Comparison of ENCODE assay signal across 8 cellular contexts in genomic region chr16:57535680-57536305, GRCh38. TPM values are rescaled to one million over a fixed set of nuclear protein-coding genes. Genes with fewer than 3 reads are reported as not detected.
DNase-seq lines count a peak whose midpoint lies in the region; ATAC-seq, FAIRE-seq and TF ChIP-seq lines count a peak whose summit lies in the region.

No MANE protein-coding gene starts in this region.

- H3K4me3 Mint-ChIP-seq in chondrocyte (ENCODE audit: unreplicated experiment), result peak overlapping the region; percentile 87

- peak overlapping the region; percentile 95 to 96 for H3K27ac ChIP-seq in A549

- no peaks in the 10 kb centered on the region for H3K9me3 Mint-ChIP-seq in chondrocyte (ENCODE audit: low read depth)

- H3K27me3 Mint-ChIP-seq in chondrocyte (ENCODE audit: low read depth), result no peaks in the 10 kb centered on the region

- TF ChIP-seq EP300 in A549 (IDR thresholded peaks at IDR 0.05), result no peak

- peak overlapping the region; percentile 67 for H3K4me3 ChIP-seq in A549

- peaks cover 59% of the 10 kb centered on the region for H3K4me1 Mint-ChIP-seq in chondrocyte (ENCODE audit: low read depth)

- no peaks in the 10 kb centered on the region for H3K9me3 ChIP-seq in A549

- ATAC-seq in A549 (peak; percentile 94 to 98), HG03064 (IDR thresholded peaks at IDR 0.05; ENCODE audit: low read depth, unreplicated experiment) (peak; percentile 60), left colon (peak; percentile 94)

- 7% methylated on average over 5 of the region's 50 CpGs for WGBS in A549 (ENCODE audit: missing lambda C conversion rate)

- H3K4me1 ChIP-seq in A549, result peaks cover 51% of the 10 kb centered on the region

- H3K27ac Mint-ChIP-seq in chondrocyte (ENCODE audit: unreplicated experiment), result peak overlapping the region; percentile 83

- no peak for TF ChIP-seq CTCF in A549 (IDR thresholded peaks at IDR 0.05)
- TF ChIP-seq CTCF in chondrocyte (IDR thresholded peaks at IDR 0.05), result peak; percentile 49

- CTCF ChIA-PET in A549 (lab: Yijun Ruan, JAX), result interaction anchor here (1.3 to 2.6 kb wide), 4 partner anchors 16 to 41 kb away, joined by 6 to 16 read pairs (median 12); no protein-coding TSS in a partner anchor

- intact Hi-C loops in left colon (cut with DNase I, micrococcal nuclease), result no loop called here

- peak; percentile 92 to 98 for DNase-seq in A549 (ENCODE audit: low read depth in 1 of 2, low spot score in 1 of 2)
- peak; percentile 90 for DNase-seq in GM18507 (ENCODE audit: extremely low spot score, insufficient read length, low read depth)
- peak; percentile 36 for DNase-seq in NCI-H2227 treated with DMSO at 0.1 percent for 48 hours (lab: John Stamatoyannopoulos, UW)
- DNase-seq in activated CD4-positive, alpha-beta T cell treated with anti-CD3 and anti-CD28 coated beads for 24 hours (ENCODE audit: low read depth in 2 of 2), result peak; percentile 83 to 92
- DNase-seq in chondrocyte (ENCODE audit: low spot score), result no peak
- peak; percentile 92 to 93 for DNase-seq in left colon
- DNase-seq in stimulated activated CD4-positive, alpha-beta T cell treated with anti-CD3 and anti-CD28 coated beads, Interleukin-1b, Interleukin-23, amount 100 ng/mL, for 1 hour (ENCODE audit: low read depth in 2 of 2), result peak; percentile 86 to 89

- H3K4me2 ChIP-seq in A549, result peak overlapping the region; percentile 96

- FAIRE-seq in A549 (lab: Jason Lieb, UNC) (no peak), GM18507 (lab: Jason Lieb, UNC) (peak; percentile 86)

- POLR2A ChIA-PET in A549 (lab: Yijun Ruan, JAX), result no interaction called here

- no peak for TF ChIP-seq RAD21 in A549 (conservative IDR thresholded peaks at IDR 0.05 in 1 of 2, IDR thresholded peaks at IDR 0.05 in 1 of 2)

- no peaks in the 10 kb centered on the region for H3K36me3 Mint-ChIP-seq in chondrocyte (ENCODE audit: low read depth)

- TF ChIP-seq POLR2A in A549 (IDR thresholded peaks at IDR 0.05; ENCODE audit: low read length), result peak; percentile 32

TF ChIP-seq in A549, 52 proteins besides CTCF, POLR2A, EP300 and RAD21:
- no peak for TF ChIP-seq KDM5A (IDR thresholded peaks at IDR 0.05)
- TF ChIP-seq ZFP36 (IDR thresholded peaks at IDR 0.05; ENCODE audit: borderline replicate concordance, partially characterized antibody), result peak; percentile 78
- TF ChIP-seq ELK1 (IDR thresholded peaks at IDR 0.05; ENCODE audit: low read depth, low read length), result no peak
- no peak for TF ChIP-seq HOXB13 (CRISPR knock-in tag; IDR thresholded peaks at IDR 0.05; ENCODE audit: low read depth)
- peak; percentile 71; the same call in 1 of the 2 replicates for TF ChIP-seq KDM1A (IDR thresholded peaks at IDR 0.05; ENCODE audit: low read depth)
- TF ChIP-seq NR3C1 (IDR thresholded peaks at IDR 0.05), result no peak
- TF ChIP-seq JUN (IDR thresholded peaks at IDR 0.05), result no peak
- no peak for TF ChIP-seq GATA3 (IDR thresholded peaks at IDR 0.05; ENCODE audit: borderline replicate concordance)
- TF ChIP-seq, protein P1, sequence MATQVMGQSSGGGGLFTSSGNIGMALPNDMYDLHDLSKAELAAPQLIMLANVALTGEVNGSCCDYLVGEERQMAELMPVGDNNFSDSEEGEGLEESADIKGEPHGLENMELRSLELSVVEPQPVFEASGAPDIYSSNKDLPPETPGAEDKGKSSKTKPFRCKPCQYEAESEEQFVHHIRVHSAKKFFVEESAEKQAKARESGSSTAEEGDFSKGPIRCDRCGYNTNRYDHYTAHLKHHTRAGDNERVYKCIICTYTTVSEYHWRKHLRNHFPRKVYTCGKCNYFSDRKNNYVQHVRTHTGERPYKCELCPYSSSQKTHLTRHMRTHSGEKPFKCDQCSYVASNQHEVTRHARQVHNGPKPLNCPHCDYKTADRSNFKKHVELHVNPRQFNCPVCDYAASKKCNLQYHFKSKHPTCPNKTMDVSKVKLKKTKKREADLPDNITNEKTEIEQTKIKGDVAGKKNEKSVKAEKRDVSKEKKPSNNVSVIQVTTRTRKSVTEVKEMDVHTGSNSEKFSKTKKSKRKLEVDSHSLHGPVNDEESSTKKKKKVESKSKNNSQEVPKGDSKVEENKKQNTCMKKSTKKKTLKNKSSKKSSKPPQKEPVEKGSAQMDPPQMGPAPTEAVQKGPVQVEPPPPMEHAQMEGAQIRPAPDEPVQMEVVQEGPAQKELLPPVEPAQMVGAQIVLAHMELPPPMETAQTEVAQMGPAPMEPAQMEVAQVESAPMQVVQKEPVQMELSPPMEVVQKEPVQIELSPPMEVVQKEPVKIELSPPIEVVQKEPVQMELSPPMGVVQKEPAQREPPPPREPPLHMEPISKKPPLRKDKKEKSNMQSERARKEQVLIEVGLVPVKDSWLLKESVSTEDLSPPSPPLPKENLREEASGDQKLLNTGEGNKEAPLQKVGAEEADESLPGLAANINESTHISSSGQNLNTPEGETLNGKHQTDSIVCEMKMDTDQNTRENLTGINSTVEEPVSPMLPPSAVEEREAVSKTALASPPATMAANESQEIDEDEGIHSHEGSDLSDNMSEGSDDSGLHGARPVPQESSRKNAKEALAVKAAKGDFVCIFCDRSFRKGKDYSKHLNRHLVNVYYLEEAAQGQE (IDR thresholded peaks at IDR 0.05), result no peak
- no peak for TF ChIP-seq SREBF2 (IDR thresholded peaks at IDR 0.05)
- TF ChIP-seq, protein P2, sequence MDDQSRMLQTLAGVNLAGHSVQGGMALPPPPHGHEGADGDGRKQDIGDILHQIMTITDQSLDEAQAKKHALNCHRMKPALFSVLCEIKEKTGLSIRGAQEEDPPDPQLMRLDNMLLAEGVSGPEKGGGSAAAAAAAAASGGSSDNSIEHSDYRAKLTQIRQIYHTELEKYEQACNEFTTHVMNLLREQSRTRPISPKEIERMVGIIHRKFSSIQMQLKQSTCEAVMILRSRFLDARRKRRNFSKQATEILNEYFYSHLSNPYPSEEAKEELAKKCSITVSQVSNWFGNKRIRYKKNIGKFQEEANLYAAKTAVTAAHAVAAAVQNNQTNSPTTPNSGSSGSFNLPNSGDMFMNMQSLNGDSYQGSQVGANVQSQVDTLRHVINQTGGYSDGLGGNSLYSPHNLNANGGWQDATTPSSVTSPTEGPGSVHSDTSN (IDR thresholded peaks at IDR 0.05), result peak; percentile 95
- TF ChIP-seq FOSL2 (IDR thresholded peaks at IDR 0.05), result no peak
- TF ChIP-seq FOSL2 (CRISPR knock-in tag; IDR thresholded peaks at IDR 0.05), result no peak
- TF ChIP-seq HOXA7 (CRISPR knock-in tag; IDR thresholded peaks at IDR 0.05), result no peak
- TF ChIP-seq, protein P3, sequence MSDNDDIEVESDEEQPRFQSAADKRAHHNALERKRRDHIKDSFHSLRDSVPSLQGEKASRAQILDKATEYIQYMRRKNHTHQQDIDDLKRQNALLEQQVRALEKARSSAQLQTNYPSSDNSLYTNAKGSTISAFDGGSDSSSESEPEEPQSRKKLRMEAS (IDR thresholded peaks at IDR 0.05), result 0 out of 2 replicates have a peak, but pooled peaks have one; percentile 41

RNA-seq across cellular contexts. Expression of gene CCDC102A, which starts 0.6 kb away (rescaled TPM):
- polyA plus RNA-seq in A549 (2011; rRNA removed) (7.4 and 8.0 TPM in 2 replicates), A549 (2017; fragmentation: RNase III; extraction: RNeasy Plus Mini Kit Qiagen cat#74134 plus additional on column Dnase treatment) (7.6 to 8.5 TPM (median 8.3 TPM) in 3 replicates)
- 20.1 and 20.7 TPM in 2 replicates for polyA plus RNA-seq in A549 (2012; cell fraction: cytosol; rRNA removed)
- 18.4 and 19.5 TPM in 2 replicates for polyA plus RNA-seq in A549 (2012; cell fraction: nucleus; rRNA removed)
- polyA minus RNA-seq in A549 (2011; rRNA and poly(A)+ RNA removed), result 3.5 and 4.0 TPM in 2 replicates
- total RNA-seq in chondrocyte (20.9 to 27.2 TPM (median 22.4 TPM) in 3 replicates), left colon (1 to 10 TPM; 1.9 to 2.8 TPM)

RNA-seq across cellular contexts. Expression of gene ADGRG5, which starts 6.7 kb away (rescaled TPM):
- polyA plus RNA-seq in A549 (2011; rRNA removed) (not detected in 2 replicates), A549 (2017; fragmentation: RNase III; extraction: RNeasy Plus Mini Kit Qiagen cat#74134 plus additional on column Dnase treatment) (0.06 TPM in 1 of 3 replicates, not detected in the others)
- 0.03 TPM in 1 of 2 replicates, not detected in the other for polyA plus RNA-seq in A549 (2012; cell fraction: cytosol; rRNA removed)
- polyA plus RNA-seq in A549 (2012; cell fraction: nucleus; rRNA removed), result not detected in 2 replicates
- polyA minus RNA-seq in A549 (2011; rRNA and poly(A)+ RNA removed), result not detected in 2 replicates
- total RNA-seq in chondrocyte (not detected in 3 replicates), left colon (1 to 10 TPM; 2.0 to 2.7 TPM)

RNA-seq across cellular contexts. Expression of gene DOK4, which starts 49.5 kb away (rescaled TPM):
- polyA plus RNA-seq in A549 (2011; rRNA removed) (85.4 and 93.2 TPM in 2 replicates), A549 (2017; fragmentation: RNase III; extraction: RNeasy Plus Mini Kit Qiagen cat#74134 plus additional on column Dnase treatment) (51.9 to 70.3 TPM (median 65.2 TPM) in 3 replicates)
- 76.5 and 94.3 TPM in 2 replicates for polyA plus RNA-seq in A549 (2012; cell fraction: cytosol; rRNA removed)
- 99.2 and 102 TPM in 2 replicates for polyA plus RNA-seq in A549 (2012; cell fraction: nucleus; rRNA removed)
- 103 and 109 TPM in 2 replicates for polyA minus RNA-seq in A549 (2011; rRNA and poly(A)+ RNA removed)
- total RNA-seq in chondrocyte (23.7 to 28.5 TPM (median 26.4 TPM) in 3 replicates), left colon (100 to 1,000 TPM; 145 to 152 TPM)
